15 cellular contexts compared by ENCODE assay signal in genomic region chr20:46111836-46112212, GRCh38.
"Had no signal": no experiment of that assay in that cellular context is flagged by ENCODE, and none has a peak within 500 bp of the region (broad histone marks: within the 10 kb centered on the region; RNA-seq: fewer than 3 reads in every experiment).

No MANE protein-coding gene starts in this region.

- H3K4me3 Mint-ChIP-seq: activated CD4-positive, alpha-beta T cell treated with anti-CD3 and anti-CD28 coated beads for 36 hours; activated CD8-positive, alpha-beta memory T cell treated with anti-CD3 and anti-CD28 coated beads, Interleukin-2, amount 10 ng/mL, durations not matched to agents 7 days and 5 days; activated naive CD4-positive, alpha-beta T cell treated with anti-CD3 and anti-CD28 coated beads, Interleukin-2, amount 10 ng/mL, durations not matched to agents 7 days and 5 days; mesothelial cell of epicardium; nephron had no signal

- H3K9me3 Mint-ChIP-seq: activated naive CD4-positive, alpha-beta T cell treated with anti-CD3 and anti-CD28 coated beads, Interleukin-2, amount 10 ng/mL, durations not matched to agents 7 days and 5 days; mesothelial cell of epicardium had no signal

- H3K9me3 ChIP-seq: adrenal gland, breast epithelium, gastrocnemius medialis, spleen, suprapubic skin, transverse colon, uterus had no signal

- H3K27ac ChIP-seq: breast epithelium, gastrocnemius medialis, suprapubic skin, transverse colon, uterus had no signal

- H3K4me3 ChIP-seq: adrenal gland, breast epithelium, coronary artery, gastrocnemius medialis, lung, spleen, suprapubic skin, transverse colon, uterus had no signal

- H3K27ac Mint-ChIP-seq: activated CD4-positive, alpha-beta T cell treated with anti-CD3 and anti-CD28 coated beads for 36 hours; activated CD8-positive, alpha-beta memory T cell treated with anti-CD3 and anti-CD28 coated beads, Interleukin-2, amount 10 ng/mL, durations not matched to agents 7 days and 5 days; activated naive CD4-positive, alpha-beta T cell treated with anti-CD3 and anti-CD28 coated beads, Interleukin-2, amount 10 ng/mL, durations not matched to agents 7 days and 5 days; mesothelial cell of epicardium; nephron had no signal

- H3K27me3 ChIP-seq: adrenal gland, breast epithelium had no signal

- H3K4me1 Mint-ChIP-seq: mesothelial cell of epicardium, nephron had no signal

- DNase-seq: activated CD8-positive, alpha-beta memory T cell treated with anti-CD3 and anti-CD28 coated beads, Interleukin-2, amount 10 ng/mL, durations not matched to agents 7 days and 5 days; effector CD4-positive, alpha-beta T cell; spleen; uterus had no signal

- ATAC-seq: gastrocnemius medialis had no signal

- H3K36me3 ChIP-seq: adrenal gland, breast epithelium, gastrocnemius medialis, spleen, suprapubic skin, transverse colon, uterus had no signal

- H3K4me1 ChIP-seq: adrenal gland, breast epithelium, suprapubic skin, transverse colon, uterus had no signal

- H3K36me3 Mint-ChIP-seq: activated CD8-positive, alpha-beta memory T cell treated with anti-CD3 and anti-CD28 coated beads, Interleukin-2, amount 10 ng/mL, durations not matched to agents 7 days and 5 days; activated naive CD4-positive, alpha-beta T cell treated with anti-CD3 and anti-CD28 coated beads, Interleukin-2, amount 10 ng/mL, durations not matched to agents 7 days and 5 days; mesothelial cell of epicardium had no signal
